ENCODE assay signal across 1 cellular context in genomic region chr5:317086-317811, GRCh38.
TF ChIP-seq lines count a peak whose summit lies in the region.

No MANE protein-coding gene starts in this region.

TF ChIP-seq in GM12878, 131 proteins besides CTCF, POLR2A, EP300 and RAD21 (continued from another document):
- no peak for TF ChIP-seq CREB1 (IDR thresholded peaks at IDR 0.05; ENCODE audit: low read depth)
- TF ChIP-seq SMC3 (IDR thresholded peaks at IDR 0.05; ENCODE audit: borderline replicate concordance, low read length): peak; percentile 92
- TF ChIP-seq CHD2 (IDR thresholded peaks at IDR 0.05; ENCODE audit: borderline replicate concordance, low read depth, low read length): 0 out of 2 replicates have a peak, but pooled peaks have one; percentile 35
- TF ChIP-seq NFIC (IDR thresholded peaks at IDR 0.05; ENCODE audit: low read depth, low read length): no peak
- TF ChIP-seq HDAC6 (IDR thresholded peaks at IDR 0.05; ENCODE audit: unreplicated experiment): no peak
- no peak; the same call in none of the 2 replicates for TF ChIP-seq NKRF (conservative IDR thresholded peaks at IDR 0.05)
- no peak; the same call in 1 of the 2 replicates for TF ChIP-seq MTA3 (IDR thresholded peaks at IDR 0.05; ENCODE audit: borderline replicate concordance, low read length)
- TF ChIP-seq MEF2A (IDR thresholded peaks at IDR 0.05; ENCODE audit: insufficient read depth, low read depth, low read length): no peak
- no peak for TF ChIP-seq SRF (IDR thresholded peaks at IDR 0.05; ENCODE audit: low read depth in 2 of 2, low read length in 2 of 2)
- TF ChIP-seq BHLHE40 (IDR thresholded peaks at IDR 0.05; ENCODE audit: borderline replicate concordance in 1 of 2, low read depth in 2 of 2, low read length in 1 of 2): peak; percentile 71 to 83; a peak in 2 of 4 replicates
- TF ChIP-seq MAX (IDR thresholded peaks at IDR 0.05; ENCODE audit: low read depth, low read length): no peak
- TF ChIP-seq HDAC2 (IDR thresholded peaks at IDR 0.05): no peak
- no peak for TF ChIP-seq SMAD1 (IDR thresholded peaks at IDR 0.05; ENCODE audit: low read depth, partially characterized antibody)
- TF ChIP-seq NRF1 (conservative IDR thresholded peaks at IDR 0.05; ENCODE audit: low read depth, low read length): no peak; the same call in 1 of the 2 replicates
- TF ChIP-seq USF1 (IDR thresholded peaks at IDR 0.05; ENCODE audit: borderline replicate concordance, extremely low read length, insufficient read depth, low read depth, low read length): peak; percentile 44
